12 cellular contexts compared by ENCODE assay signal in the genomic region with DNA sequence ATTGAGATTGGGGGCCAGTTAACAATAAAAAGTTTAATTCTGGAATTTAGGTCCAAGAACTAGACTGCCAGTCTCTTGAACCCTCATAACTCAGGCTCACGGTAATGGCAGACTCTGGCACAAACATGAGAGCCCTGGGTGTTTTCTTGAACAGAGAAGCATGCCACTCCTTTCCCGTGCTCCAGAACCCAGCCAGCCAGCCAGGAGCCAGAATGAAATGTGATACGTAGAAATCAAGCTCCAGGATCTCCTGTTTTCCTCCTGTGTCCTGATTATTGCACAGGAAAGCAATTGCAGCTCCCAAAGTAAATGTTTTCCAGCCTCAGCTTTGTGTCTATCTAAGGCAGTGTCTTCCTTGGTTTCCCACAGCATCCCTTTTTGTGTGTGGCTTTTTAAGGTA. TPM values are rescaled to one million over a fixed set of nuclear protein-coding genes. Genes with fewer than 3 reads are reported as not detected.
DNase-seq lines count a peak whose midpoint lies in the region; ATAC-seq and TF ChIP-seq lines count a peak whose summit lies in the region.
"Had no signal": no experiment of that assay in that cellular context is flagged by ENCODE, and none has a peak within 500 bp of the region (broad histone marks: within the 10 kb centered on the region; RNA-seq: fewer than 3 reads in every experiment).

No MANE protein-coding gene starts in this region.

- intact Hi-C loops in natural killer cell (cut with micrococcal nuclease), result no loop called here

- H3K9me3 Mint-ChIP-seq in stimulated activated effector memory CD8-positive, alpha-beta T cell treated with anti-CD3 and anti-CD28 coated beads, Interleukin-12 subunit alpha, Interleukin-12 subunit beta, amount 100 ng/mL, for 72 hours, result no peaks in the 10 kb centered on the region
- H3K9me3 Mint-ChIP-seq in natural killer cell, result no peaks in the 10 kb centered on the region
- H3K9me3 Mint-ChIP-seq: mesothelial cell of epicardium had no signal

- peaks cover 2% of the 10 kb centered on the region for H3K4me1 Mint-ChIP-seq in stimulated activated effector memory CD8-positive, alpha-beta T cell treated with anti-CD3 and anti-CD28 coated beads, Interleukin-12 subunit alpha, Interleukin-12 subunit beta, amount 100 ng/mL, for 72 hours
- H3K4me1 Mint-ChIP-seq in natural killer cell, result peaks cover 0 to 6% of the 10 kb centered on the region in 2 donors

- peak; percentile 3 for DNase-seq in activated CD8-positive, alpha-beta memory T cell treated with anti-CD3 and anti-CD28 coated beads, Interleukin-2, amount 50 U/mL, for 48 hours
- no peak for DNase-seq in activated CD8-positive, alpha-beta memory T cell treated with anti-CD3 and anti-CD28 coated beads for 24 hours
- DNase-seq in NCI-H2029 (lab: John Stamatoyannopoulos, UW), result peak; percentile 82
- peak; percentile 73 for DNase-seq in SK-N-DZ (ENCODE audit: low spot score)
- DNase-seq in stimulated activated effector memory CD8-positive, alpha-beta T cell treated with anti-CD3 and anti-CD28 coated beads, Interleukin-12 subunit alpha, Interleukin-12 subunit beta, amount 100 ng/mL, for 72 hours (ENCODE audit: low spot score in 2 of 2), result no peak
- DNase-seq in natural killer cell, result no peak
- DNase-seq in activated T-cell treated with anti-CD3 and anti-CD28 coated beads, Interleukin-2, amount 50 U/mL, for 1 hour, result no peak
- DNase-seq: activated naive CD4-positive, alpha-beta T cell; body of pancreas; Caco-2 had no signal

- H3K36me3 Mint-ChIP-seq in stimulated activated effector memory CD8-positive, alpha-beta T cell treated with anti-CD3 and anti-CD28 coated beads, Interleukin-12 subunit alpha, Interleukin-12 subunit beta, amount 100 ng/mL, for 72 hours, result peaks cover 77% of the 10 kb centered on the region
- H3K36me3 Mint-ChIP-seq in natural killer cell, result no peaks in the 10 kb centered on the region

- peak overlapping the region; percentile 37 for H3K27ac Mint-ChIP-seq in stimulated activated effector memory CD8-positive, alpha-beta T cell treated with anti-CD3 and anti-CD28 coated beads, Interleukin-12 subunit alpha, Interleukin-12 subunit beta, amount 100 ng/mL, for 72 hours
- peak overlapping the region in 1 of 2 donors; percentile 11 for H3K27ac Mint-ChIP-seq in natural killer cell
- H3K27ac Mint-ChIP-seq: mesothelial cell of epicardium had no signal

- TF ChIP-seq CTCF in natural killer cell (IDR thresholded peaks at IDR 0.05), result no peak

- ATAC-seq in stimulated activated effector memory CD8-positive, alpha-beta T cell treated with anti-CD3 and anti-CD28 coated beads, Interleukin-12 subunit alpha, Interleukin-12 subunit beta, amount 100 ng/mL, for 72 hours, result no peak
- ATAC-seq in natural killer cell (no peak), HG03442 (IDR thresholded peaks at IDR 0.05; ENCODE audit: unreplicated experiment) (no peak)
- ATAC-seq: body of pancreas had no signal

- H3K27me3 Mint-ChIP-seq in natural killer cell (ENCODE audit: low read depth in 2 of 2), result no peaks in the 10 kb centered on the region

- no peak overlapping the region for H3K4me3 Mint-ChIP-seq in stimulated activated effector memory CD8-positive, alpha-beta T cell treated with anti-CD3 and anti-CD28 coated beads, Interleukin-12 subunit alpha, Interleukin-12 subunit beta, amount 100 ng/mL, for 72 hours
- no peak overlapping the region for H3K4me3 Mint-ChIP-seq in natural killer cell
- H3K4me3 Mint-ChIP-seq: mesothelial cell of epicardium had no signal

RNA-seq across cellular contexts. Expression of a gene that starts 46.2 kb away (rescaled TPM):
- polyA plus RNA-seq in SK-N-DZ (2014; cell fraction: cytosol; rRNA removed), result 88.3 and 91.1 TPM in 2 replicates
- polyA plus RNA-seq in SK-N-DZ (2014; cell fraction: nucleus; rRNA removed), result 118 and 136 TPM in 2 replicates
- total RNA-seq in natural killer cell, result 10 to 100 TPM; 43.3 to 55.2 (median 49.1) TPM

Comparison
In these comparisons a context has a peak if more than half of its experiments do, and no peak if none do; other contexts are left out.
1. DNase-seq: peak in activated CD8-positive, alpha-beta memory T cell treated with anti-CD3 and anti-CD28 coated beads, Interleukin-2, amount 50 U/mL, for 48 hours (single experiment), NCI-H2029 (single experiment) and SK-N-DZ (single experiment); none in activated CD8-positive, alpha-beta memory T cell treated with anti-CD3 and anti-CD28 coated beads for 24 hours (single experiment), stimulated activated effector memory CD8-positive, alpha-beta T cell treated with anti-CD3 and anti-CD28 coated beads, Interleukin-12 subunit alpha, Interleukin-12 subunit beta, amount 100 ng/mL, for 72 hours (0 of 2), natural killer cell (single experiment) and activated T-cell treated with anti-CD3 and anti-CD28 coated beads, Interleukin-2, amount 50 U/mL, for 1 hour (single experiment).